Comparison of ENCODE assay signal across 15 cellular contexts in the genomic region with DNA sequence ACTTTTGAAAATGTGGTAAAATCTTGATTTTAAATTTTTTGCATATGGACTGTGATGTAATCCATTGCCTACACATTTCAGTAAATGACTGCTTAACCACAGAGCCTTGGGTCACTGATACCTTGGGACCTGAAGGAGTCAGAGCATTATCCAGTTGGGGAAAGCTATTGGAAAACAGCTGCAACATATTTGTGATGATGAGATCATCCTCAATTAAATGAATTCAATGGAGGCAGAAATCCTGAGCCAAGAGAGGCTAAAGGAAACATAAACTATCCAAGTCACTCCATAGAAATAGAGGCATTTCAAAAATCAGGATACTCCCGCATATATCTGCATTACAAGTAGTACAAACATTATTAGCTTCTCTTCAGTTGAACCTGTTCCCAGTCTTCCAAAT.
"Had no signal": no experiment of that assay in that cellular context is flagged by ENCODE, and none has a peak within 500 bp of the region (broad histone marks: within the 10 kb centered on the region; RNA-seq: fewer than 3 reads in every experiment).

No MANE protein-coding gene starts in this region.

- ATAC-seq: foreskin keratinocyte, right cardiac atrium had no signal

- H3K27ac ChIP-seq: epithelial cell of prostate, foreskin keratinocyte had no signal

- H3K4me3 Mint-ChIP-seq: activated CD4-positive, alpha-beta T cell treated with anti-CD3 and anti-CD28 coated beads, Interleukin-2, amount 10 ng/mL, durations not matched to agents 7 days and 5 days; activated naive CD8-positive, alpha-beta T cell treated with anti-CD3 and anti-CD28 coated beads, Interleukin-2, amount 10 ng/mL, durations not matched to agents 7 days and 5 days; nephron progenitor cell; T-helper 2 cell treated with Interferon-gamma antibody and Interleukin-4, amounts not matched to agents 5 μg/mL and 100 μg/mL, for 36 hours had no signal

- H3K36me3 Mint-ChIP-seq: activated naive CD8-positive, alpha-beta T cell treated with anti-CD3 and anti-CD28 coated beads, Interleukin-2, amount 10 ng/mL, durations not matched to agents 7 days and 5 days had no signal

- DNase-seq: activated CD4-positive, alpha-beta T cell treated with anti-CD3 and anti-CD28 coated beads, Interleukin-2, amount 10 ng/mL, durations not matched to agents 7 days and 5 days; activated CD8-positive, alpha-beta memory T cell treated with anti-CD3 and anti-CD28 coated beads, Interleukin-2, amount 50 U/mL, for 48 hours; activated naive CD4-positive, alpha-beta T cell; activated naive CD8-positive, alpha-beta T cell treated with anti-CD3 and anti-CD28 coated beads, Interleukin-2, amount 10 ng/mL, durations not matched to agents 7 days and 5 days; aorta; dermis blood vessel endothelial cell; foreskin keratinocyte; mesendoderm; nephron progenitor cell; occipital lobe; right cardiac atrium had no signal

- H3K4me3 ChIP-seq: smooth muscle cell had no signal

- H3K27ac Mint-ChIP-seq: activated CD4-positive, alpha-beta T cell treated with anti-CD3 and anti-CD28 coated beads, Interleukin-2, amount 10 ng/mL, durations not matched to agents 7 days and 5 days; activated naive CD8-positive, alpha-beta T cell treated with anti-CD3 and anti-CD28 coated beads, Interleukin-2, amount 10 ng/mL, durations not matched to agents 7 days and 5 days; nephron progenitor cell; progenitor cell of endocrine pancreas; T-helper 2 cell treated with Interferon-gamma antibody and Interleukin-4, amounts not matched to agents 5 μg/mL and 100 μg/mL, for 36 hours had no signal

- H3K9me3 Mint-ChIP-seq: activated CD4-positive, alpha-beta T cell treated with anti-CD3 and anti-CD28 coated beads, Interleukin-2, amount 10 ng/mL, durations not matched to agents 7 days and 5 days; activated naive CD8-positive, alpha-beta T cell treated with anti-CD3 and anti-CD28 coated beads, Interleukin-2, amount 10 ng/mL, durations not matched to agents 7 days and 5 days; nephron progenitor cell; T-helper 2 cell treated with Interferon-gamma antibody and Interleukin-4, amounts not matched to agents 5 μg/mL and 100 μg/mL, for 36 hours had no signal

- H3K4me1 Mint-ChIP-seq: activated CD4-positive, alpha-beta T cell treated with anti-CD3 and anti-CD28 coated beads, Interleukin-2, amount 10 ng/mL, durations not matched to agents 7 days and 5 days; activated naive CD8-positive, alpha-beta T cell treated with anti-CD3 and anti-CD28 coated beads, Interleukin-2, amount 10 ng/mL, durations not matched to agents 7 days and 5 days; nephron progenitor cell had no signal

- H3K27me3 Mint-ChIP-seq: activated CD4-positive, alpha-beta T cell treated with anti-CD3 and anti-CD28 coated beads, Interleukin-2, amount 10 ng/mL, durations not matched to agents 7 days and 5 days; progenitor cell of endocrine pancreas had no signal
